Comparison of ENCODE assay signal across 19 cellular contexts in the genomic region with DNA sequence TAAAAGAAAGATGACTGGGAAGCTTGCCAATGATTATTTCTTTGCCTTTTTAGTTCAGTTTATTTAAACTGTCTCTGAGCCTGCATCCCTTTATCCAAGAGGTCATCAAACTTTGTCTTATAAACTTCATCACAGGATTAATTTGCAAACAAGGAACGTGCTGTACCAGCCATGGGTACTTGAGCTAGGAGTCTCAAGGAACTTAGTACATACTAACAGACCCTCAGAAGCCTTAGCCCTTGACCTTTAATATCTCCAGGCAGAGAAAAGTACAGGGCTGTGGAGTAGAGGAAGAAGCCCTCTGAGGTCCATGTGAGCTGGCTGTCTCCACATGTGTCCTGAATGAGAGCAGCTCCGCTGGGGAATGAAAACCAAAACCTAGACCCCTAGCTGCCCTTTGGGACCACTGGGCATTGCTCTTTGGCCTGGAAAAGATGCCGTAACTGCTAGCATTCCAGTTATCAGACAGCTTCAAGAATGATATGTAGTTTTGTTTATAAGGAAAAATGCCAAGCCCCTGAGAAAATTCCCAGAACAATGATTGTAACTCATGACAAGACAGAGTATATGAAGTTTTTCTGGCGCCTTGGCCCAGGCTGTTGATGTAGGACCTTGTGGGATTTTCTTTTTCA.
DNase-seq lines count a peak whose midpoint lies in the region; ATAC-seq and TF ChIP-seq lines count a peak whose summit lies in the region.
"Had no signal": no experiment of that assay in that cellular context is flagged by ENCODE, and none has a peak within 500 bp of the region (broad histone marks: within the 10 kb centered on the region; RNA-seq: fewer than 3 reads in every experiment).

No MANE protein-coding gene starts in this region.

- intact Hi-C loops in esophagus squamous epithelium (cut with DNase I) = no loop called here
- intact Hi-C loops in stomach (cut with DNase I; ENCODE audit: low total_unique reads) = no loop called here

- H3K27ac ChIP-seq in Peyer's patch = peak overlapping the region in 3 of 4 donors; percentile 34 to 71 (median 51)
- H3K27ac ChIP-seq in esophagus squamous epithelium = peak overlapping the region; percentile 33 to 78 (median 68)
- H3K27ac ChIP-seq in stomach = peak overlapping the region in 4 of 5 donors; percentile 39 to 66 (median 52)
- H3K27ac ChIP-seq: BLaER1, SK-N-MC, thoracic aorta had no signal

- no peaks in the 10 kb centered on the region for H3K27me3 ChIP-seq in Peyer's patch
- H3K27me3 ChIP-seq in esophagus squamous epithelium = no peaks in the 10 kb centered on the region
- no peaks in the 10 kb centered on the region for H3K27me3 ChIP-seq in stomach
- H3K27me3 ChIP-seq: BLaER1 had no signal

- no peak for TF ChIP-seq CTCF in Peyer's patch (IDR thresholded peaks at IDR 0.05)
- TF ChIP-seq CTCF in esophagus squamous epithelium (IDR thresholded peaks at IDR 0.05) = no peak
- no peak for TF ChIP-seq CTCF in stomach (IDR thresholded peaks at IDR 0.05)

- DNase-seq in Peyer's patch (no peak), esophagus squamous epithelium (lab: John Stamatoyannopoulos, UW) (no peak), left kidney (ENCODE audit: low read depth, low spot score) (peak; percentile 29), stomach (no peak), A172 (ENCODE audit: low spot score) (no peak), NCI-H2081 (lab: John Stamatoyannopoulos, UW) (no peak)
- DNase-seq: activated gamma-delta T cell treated with Interleukin-2 at 50 U/mL for 16 hours; dermis blood vessel endothelial cell; DMS79 treated with DMSO at 0.1 percent for 48 hours; erythroblast; NCI-H1930; NCI-H526; stimulated activated CD4-positive, alpha-beta T cell treated with anti-CD3 and anti-CD28 coated beads, Interleukin-2, amount 100 ng/mL, for 24 hours; T-helper 9 cell had no signal

- WGBS in esophagus squamous epithelium, 2 donors = 55 to 79% methylated on average over 4 of the region's 4 CpGs
- 48 to 65% (median 60%) methylated on average over 4 of the region's 4 CpGs for WGBS in stomach, 5 donors

- H3K4me1 ChIP-seq in Peyer's patch (no peaks in the 10 kb centered on the region), esophagus squamous epithelium (peaks cover 0 to 34% (median 4%) of the 10 kb centered on the region in 3 donors), stomach (no peaks in the 10 kb centered on the region)
- H3K4me1 ChIP-seq: BLaER1, HAP-1 had no signal

- TF ChIP-seq EP300 in stomach (IDR thresholded peaks at IDR 0.05) = no peak

- no peak overlapping the region for H3K4me3 ChIP-seq in Peyer's patch
- H3K4me3 ChIP-seq in esophagus squamous epithelium = no peak overlapping the region
- H3K4me3 ChIP-seq in stomach = no peak overlapping the region
- H3K4me3 ChIP-seq: BLaER1, HAP-1, SK-N-MC, thoracic aorta had no signal

- no peak for ATAC-seq in HG03442 (IDR thresholded peaks at IDR 0.05; ENCODE audit: unreplicated experiment)

- H3K36me3 ChIP-seq in Peyer's patch (no peaks in the 10 kb centered on the region), esophagus squamous epithelium (no peaks in the 10 kb centered on the region), stomach (no peaks in the 10 kb centered on the region)
- H3K36me3 ChIP-seq: BLaER1, HAP-1, thoracic aorta had no signal

- no peaks in the 10 kb centered on the region for H3K9me3 ChIP-seq in Peyer's patch
- no peaks in the 10 kb centered on the region for H3K9me3 ChIP-seq in esophagus squamous epithelium
- H3K9me3 ChIP-seq in stomach = peaks cover 0 to 5% (median 2%) of the 10 kb centered on the region in 4 donors
- H3K9me3 ChIP-seq: BLaER1, thoracic aorta had no signal

- TF ChIP-seq POLR2A in Peyer's patch (IDR thresholded peaks at IDR 0.05) (no peak), esophagus squamous epithelium (IDR thresholded peaks at IDR 0.05) (no peak), stomach (IDR thresholded peaks at IDR 0.05) (no peak)
